In genomic region chr20:25546048-25546447, GRCh38 we compare ENCODE assay signal across 16 cellular contexts.
"Had no signal": no experiment of that assay in that cellular context is flagged by ENCODE, and none has a peak within 500 bp of the region (broad histone marks: within the 10 kb centered on the region; RNA-seq: fewer than 3 reads in every experiment).

No MANE protein-coding gene starts in this region.

- H3K27me3 ChIP-seq: esophagus muscularis mucosa, neutrophil, right lobe of liver, tibial artery had no signal

- H3K27ac Mint-ChIP-seq: activated naive CD4-positive, alpha-beta T cell treated with anti-CD3 and anti-CD28 coated beads, Interleukin-2, amount 50 U/mL, for 24 hours; stimulated activated effector memory CD8-positive, alpha-beta T cell treated with anti-CD3 and anti-CD28 coated beads, Interleukin-12 subunit alpha, Interleukin-12 subunit beta, amount 100 ng/mL, for 72 hours; T-cell had no signal

- H3K4me3 Mint-ChIP-seq: activated naive CD4-positive, alpha-beta T cell treated with anti-CD3 and anti-CD28 coated beads, Interleukin-2, amount 50 U/mL, for 24 hours; stimulated activated effector memory CD8-positive, alpha-beta T cell treated with anti-CD3 and anti-CD28 coated beads, Interleukin-12 subunit alpha, Interleukin-12 subunit beta, amount 100 ng/mL, for 72 hours; T-cell had no signal

- H3K27me3 Mint-ChIP-seq: activated naive CD4-positive, alpha-beta T cell treated with anti-CD3 and anti-CD28 coated beads, Interleukin-2, amount 50 U/mL, for 24 hours had no signal

- H3K4me3 ChIP-seq: esophagus muscularis mucosa, prostate gland, right lobe of liver, tibial artery had no signal

- DNase-seq: activated CD4-positive, alpha-beta T cell treated with anti-CD3 and anti-CD28 coated beads, Interleukin-2, amount 50 U/mL, for 4 hours; activated CD4-positive, CD25-positive, alpha-beta regulatory T cell treated with anti-CD3 and anti-CD28 coated beads, Interleukin-2, amount 50 U/mL, for 72 hours; activated T-cell treated with anti-CD3 and anti-CD28 coated beads, Interleukin-2, amount 50 U/mL, for 1 hour; dermis blood vessel endothelial cell; glutamatergic neuron; left cardiac atrium; mesenchymal stem cell; T-cell; T1000; tibial artery had no signal

- H3K27ac ChIP-seq: esophagus muscularis mucosa, neutrophil, prostate gland, right lobe of liver, tibial artery had no signal

- H3K4me1 Mint-ChIP-seq: activated naive CD4-positive, alpha-beta T cell treated with anti-CD3 and anti-CD28 coated beads, Interleukin-2, amount 50 U/mL, for 24 hours had no signal

- H3K36me3 ChIP-seq: esophagus muscularis mucosa, neutrophil, prostate gland, right lobe of liver, tibial artery had no signal

- H3K9me3 ChIP-seq: esophagus muscularis mucosa, neutrophil, prostate gland, right lobe of liver, tibial artery had no signal

- H3K9me3 Mint-ChIP-seq: activated naive CD4-positive, alpha-beta T cell treated with anti-CD3 and anti-CD28 coated beads, Interleukin-2, amount 50 U/mL, for 24 hours; stimulated activated effector memory CD8-positive, alpha-beta T cell treated with anti-CD3 and anti-CD28 coated beads, Interleukin-12 subunit alpha, Interleukin-12 subunit beta, amount 100 ng/mL, for 72 hours; T-cell had no signal

- H3K36me3 Mint-ChIP-seq: activated naive CD4-positive, alpha-beta T cell treated with anti-CD3 and anti-CD28 coated beads, Interleukin-2, amount 50 U/mL, for 24 hours; stimulated activated effector memory CD8-positive, alpha-beta T cell treated with anti-CD3 and anti-CD28 coated beads, Interleukin-12 subunit alpha, Interleukin-12 subunit beta, amount 100 ng/mL, for 72 hours; T-cell had no signal
